ENCODE assay signal across 15 cellular contexts in genomic region chr10:96714031-96714590, GRCh38. TPM values are rescaled to one million over a fixed set of nuclear protein-coding genes. Genes with fewer than 3 reads are reported as not detected.
DNase-seq lines count a peak whose midpoint lies in the region; ATAC-seq and TF ChIP-seq lines count a peak whose summit lies in the region.
"Had no signal": no experiment of that assay in that cellular context is flagged by ENCODE, and none has a peak within 500 bp of the region (broad histone marks: within the 10 kb centered on the region; RNA-seq: fewer than 3 reads in every experiment).

No MANE protein-coding gene starts in this region.

- no peaks in the 10 kb centered on the region for H3K4me1 ChIP-seq in adipocyte (ENCODE audit: control insufficient read depth, insufficient read depth, low read length)
- peaks cover 0 to 6% of the 10 kb centered on the region in 2 donors for H3K4me1 ChIP-seq in naive thymus-derived CD4-positive, alpha-beta T cell (ENCODE audit: control insufficient read depth in 2 of 2, insufficient read depth in 2 of 2, low read length in 2 of 2)

- H3K9me3 Mint-ChIP-seq in HFFc6: no peaks in the 10 kb centered on the region
- peaks cover 0 to 1% (median 0%) of the 10 kb centered on the region in 11 donors for H3K9me3 Mint-ChIP-seq in naive thymus-derived CD4-positive, alpha-beta T cell
- H3K9me3 Mint-ChIP-seq: activated CD4-positive, alpha-beta T cell treated with anti-CD3 and anti-CD28 coated beads, Interleukin-2, amount 10 ng/mL, durations not matched to agents 7 days and 5 days; activated naive CD8-positive, alpha-beta T cell treated with anti-CD3 and anti-CD28 coated beads, Interleukin-2, amount 50 U/mL, for 24 hours; activated T-cell treated with anti-CD3 and anti-CD28 coated beads, Interleukin-2, amount 50 U/mL, for 4 hours had no signal

- H3K4me1 Mint-ChIP-seq in HFFc6 (ENCODE audit: low read depth): peaks cover 14% of the 10 kb centered on the region
- peaks cover 0 to 17% (median 4%) of the 10 kb centered on the region in 7 donors for H3K4me1 Mint-ChIP-seq in naive thymus-derived CD4-positive, alpha-beta T cell

- H3K27me3 Mint-ChIP-seq in HFFc6 (ENCODE audit: insufficient read depth): peaks cover 7% of the 10 kb centered on the region
- H3K27me3 Mint-ChIP-seq in naive thymus-derived CD4-positive, alpha-beta T cell: peaks cover 0 to 5% (median 0%) of the 10 kb centered on the region in 5 donors
- H3K27me3 Mint-ChIP-seq: activated naive CD8-positive, alpha-beta T cell treated with anti-CD3 and anti-CD28 coated beads, Interleukin-2, amount 50 U/mL, for 24 hours had no signal

- POLR2A ChIA-PET in naive thymus-derived CD4-positive, alpha-beta T cell (lab: Charles Lee): interaction anchor here (0.6 kb wide), 1 partner anchor 122 kb away, joined by 3 read pairs; no protein-coding TSS in a partner anchor

- no peaks in the 10 kb centered on the region for H3K36me3 ChIP-seq in adipocyte (ENCODE audit: control insufficient read depth, insufficient read depth, low read length, severe bottlenecking)
- no peaks in the 10 kb centered on the region for H3K36me3 ChIP-seq in naive thymus-derived CD4-positive, alpha-beta T cell (ENCODE audit: control insufficient read depth in 2 of 3, insufficient read depth in 3 of 3, low read length in 3 of 3)
- H3K36me3 ChIP-seq: ovary had no signal

- H3K27me3 ChIP-seq in adipocyte (replicated peaks; ENCODE audit: control insufficient read depth, insufficient read depth, low read length): peaks cover 21% of the 10 kb centered on the region
- no peaks in the 10 kb centered on the region for H3K27me3 ChIP-seq in naive thymus-derived CD4-positive, alpha-beta T cell (ENCODE audit: control insufficient read depth in 2 of 2, insufficient read depth in 2 of 2, low read length in 2 of 2)
- H3K27me3 ChIP-seq: ovary had no signal

- H3K9me3 ChIP-seq in adipocyte (ENCODE audit: control insufficient read depth, low read length): no peaks in the 10 kb centered on the region
- no peaks in the 10 kb centered on the region for H3K9me3 ChIP-seq in naive thymus-derived CD4-positive, alpha-beta T cell (ENCODE audit: control insufficient read depth in 2 of 3, low read length in 3 of 3)
- H3K9me3 ChIP-seq: Caco-2, ovary had no signal

- ATAC-seq in left colon: peak; percentile 56
- no peak for ATAC-seq in GM21619 (IDR thresholded peaks at IDR 0.05; ENCODE audit: unreplicated experiment)
- ATAC-seq in naive thymus-derived CD4-positive, alpha-beta T cell: no peak
- ATAC-seq in GM21529 (IDR thresholded peaks at IDR 0.05; ENCODE audit: unreplicated experiment): no peak
- no peak for ATAC-seq in HG02852 (IDR thresholded peaks at IDR 0.05; ENCODE audit: unreplicated experiment)
- ATAC-seq: activated naive CD8-positive, alpha-beta T cell treated with anti-CD3 and anti-CD28 coated beads, Interleukin-2, amount 50 U/mL, for 24 hours; activated T-cell treated with anti-CD3 and anti-CD28 coated beads, Interleukin-2, amount 50 U/mL, for 4 hours had no signal

- no peak overlapping the region for H3K4me3 ChIP-seq in adipocyte (ENCODE audit: low read length)
- H3K4me3 ChIP-seq in naive thymus-derived CD4-positive, alpha-beta T cell (ENCODE audit: low read length): no peak overlapping the region
- H3K4me3 ChIP-seq: ovary had no signal

- CTCF ChIA-PET in naive thymus-derived CD4-positive, alpha-beta T cell (lab: Charles Lee): no interaction called here

- H3K36me3 Mint-ChIP-seq in HFFc6 (ENCODE audit: low read depth): no peaks in the 10 kb centered on the region
- no peaks in the 10 kb centered on the region for H3K36me3 Mint-ChIP-seq in naive thymus-derived CD4-positive, alpha-beta T cell

- peak overlapping the region; percentile 26 for H3K4me3 Mint-ChIP-seq in HFFc6
- no peak overlapping the region for H3K4me3 Mint-ChIP-seq in naive thymus-derived CD4-positive, alpha-beta T cell
- H3K4me3 Mint-ChIP-seq: activated CD4-positive, alpha-beta T cell treated with anti-CD3 and anti-CD28 coated beads, Interleukin-2, amount 10 ng/mL, durations not matched to agents 7 days and 5 days; activated naive CD8-positive, alpha-beta T cell treated with anti-CD3 and anti-CD28 coated beads, Interleukin-2, amount 50 U/mL, for 24 hours; activated T-cell treated with anti-CD3 and anti-CD28 coated beads, Interleukin-2, amount 50 U/mL, for 4 hours had no signal

- H3K9ac ChIP-seq in adipocyte (ENCODE audit: low read length): no peak overlapping the region

- no peak for TF ChIP-seq CTCF in HFFc6 (IDR thresholded peaks at IDR 0.05)

- DNase-seq in A172 (ENCODE audit: low spot score) (peak; percentile 53), HFFc6 (peak; percentile 43), adipocyte (ENCODE audit: low read depth) (peak; percentile 19), left colon (no peak)
- no peak for DNase-seq in naive thymus-derived CD4-positive, alpha-beta T cell
- DNase-seq: activated CD4-positive, alpha-beta T cell treated with anti-CD3 and anti-CD28 coated beads, Interleukin-2, amount 10 ng/mL, durations not matched to agents 7 days and 5 days; activated naive CD8-positive, alpha-beta T cell treated with anti-CD3 and anti-CD28 coated beads, Interleukin-2, amount 50 U/mL, for 24 hours; activated T-cell treated with anti-CD3 and anti-CD28 coated beads, Interleukin-2, amount 50 U/mL, for 4 hours; Caco-2; NCI-H1930; NCI-H774; ovary had no signal

- H3K27ac ChIP-seq in naive thymus-derived CD4-positive, alpha-beta T cell (ENCODE audit: low read depth, low read length): no peak overlapping the region
- H3K27ac ChIP-seq: ovary had no signal

- intact Hi-C loops in left colon (cut with DNase I, micrococcal nuclease): no loop called here
- intact Hi-C loops in naive thymus-derived CD4-positive, alpha-beta T cell (cut with micrococcal nuclease): no loop called here

- H3K27ac Mint-ChIP-seq in HFFc6: peak overlapping the region; percentile 24; the same call in 1 of the 2 replicates
- no peak overlapping the region for H3K27ac Mint-ChIP-seq in naive thymus-derived CD4-positive, alpha-beta T cell
- H3K27ac Mint-ChIP-seq: activated CD4-positive, alpha-beta T cell treated with anti-CD3 and anti-CD28 coated beads, Interleukin-2, amount 10 ng/mL, durations not matched to agents 7 days and 5 days; activated naive CD8-positive, alpha-beta T cell treated with anti-CD3 and anti-CD28 coated beads, Interleukin-2, amount 50 U/mL, for 24 hours had no signal

RNA-seq across cellular contexts. Expression of gene PIK3AP1, which starts 6.2 kb away (rescaled TPM):
- 12.1 and 17.2 TPM in 2 replicates for total RNA-seq in A172 (2014; rRNA removed; shearing (Covaris generic))
- under 1 TPM in 3 of 6 experiments, not detected in 3; 0.05 TPM for total RNA-seq in HFFc6 (2021; fragmentation: NEBNext Ultra II Directional; extraction: Animal tissue kit (Norgen Biotek cat#: 25700))
- 10 to 100 TPM; 10.1 to 13.0 TPM for total RNA-seq in left colon
- total RNA-seq in naive thymus-derived CD4-positive, alpha-beta T cell: 10 to 100 TPM in 1 of 5 experiments, 1 to 10 TPM in 4; 2.5 to 68.1 (median 6.9) TPM
- polyA plus RNA-seq in naive thymus-derived CD4-positive, alpha-beta T cell: under 1 TPM; 0.46 to 0.57 TPM

Comparison
In these comparisons a context has a peak if more than half of its experiments do, and no peak if none do; other contexts are left out.
1. DNase-seq: peak in A172 (single experiment), HFFc6 (single experiment) and adipocyte (single experiment); none in left colon (0 of 2) and naive thymus-derived CD4-positive, alpha-beta T cell (0 of 9).